10 cellular contexts compared by ENCODE assay signal in the genomic region with DNA sequence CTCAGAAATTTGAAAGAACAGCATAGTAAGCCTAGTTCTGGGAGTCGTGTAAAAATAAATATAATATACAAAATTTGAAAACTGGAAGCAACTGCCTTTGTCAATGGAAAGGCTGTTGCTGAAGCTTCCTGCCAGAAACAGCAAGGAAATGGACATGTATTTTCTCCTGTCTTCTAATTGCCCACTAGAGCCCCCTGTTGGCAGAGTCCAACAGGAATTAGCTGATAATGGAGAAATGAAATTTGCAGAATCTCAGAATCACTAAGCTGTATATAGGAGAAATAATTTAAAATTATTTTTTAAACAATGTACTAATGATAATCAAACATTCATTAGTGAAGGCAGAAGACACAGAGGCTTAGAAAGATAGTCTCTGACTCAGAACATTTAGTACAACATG.
A peak's percentile ranks its signal among the peaks of the same experiment; 100 is the strongest.
DNase-seq lines count a peak whose midpoint lies in the region; FAIRE-seq and TF ChIP-seq lines count a peak whose summit lies in the region.
"Had no signal": no experiment of that assay in that cellular context is flagged by ENCODE, and none has a peak within 500 bp of the region (broad histone marks: within the 10 kb centered on the region; RNA-seq: fewer than 3 reads in every experiment).

No MANE protein-coding gene starts in this region.

- no peak overlapping the region for H3K27ac ChIP-seq in kidney (ENCODE audit: low read depth in 2 of 2, low read length in 2 of 2)

- POLR2A ChIA-PET in HEK293T (lab: Yijun Ruan, JAX), result no interaction called here

- in situ Hi-C loops in SK-MEL-5 (cut with HindIII; ENCODE audit: low pct_unique_long_range_greater_than_20kb, low sequenced_read_pairs), result no loop called here

- intact Hi-C loops in kidney (cut with DNase I), result no loop called here

- no peak for FAIRE-seq in kidney (lab: Jason Lieb, UNC)
- FAIRE-seq: urothelium cell line had no signal

- no peaks in the 10 kb centered on the region for H3K36me3 ChIP-seq in kidney (ENCODE audit: control insufficient read depth in 1 of 2, insufficient read depth in 2 of 2, low read length in 2 of 2)

- H3K9ac ChIP-seq in kidney (ENCODE audit: low read length in 2 of 2), result no peak overlapping the region

- CTCF ChIA-PET in HEK293T (lab: Yijun Ruan, JAX), result no interaction called here

- peak; percentile 41 for DNase-seq in DMS53 treated with DMSO at 0.1 percent for 48 hours (lab: John Stamatoyannopoulos, UW; ENCODE audit: unreplicated experiment)
- DNase-seq in HEK293T (ENCODE audit: extremely low spot score), result peak; percentile 26
- DNase-seq in SK-MEL-5 (ENCODE audit: low read depth, low spot score), result peak; percentile 64
- no peak for DNase-seq in kidney
- DNase-seq in T-helper 2 cell, result no peak
- DNase-seq in NCI-H2107 (lab: John Stamatoyannopoulos, UW), result no peak
- no peak for DNase-seq in AML-193 (lab: John Stamatoyannopoulos, UW)
- DNase-seq: activated naive CD8-positive, alpha-beta T cell treated with anti-CD3 and anti-CD28 coated beads for 36 hours; T-cell had no signal

- H3K9me3 ChIP-seq in kidney (ENCODE audit: control insufficient read depth in 1 of 2, low read length in 2 of 2), result no peaks in the 10 kb centered on the region

- peak; percentile 4 for TF ChIP-seq CTCF in kidney (IDR thresholded peaks at IDR 0.05; ENCODE audit: borderline replicate concordance, extremely low read depth, insufficient read depth)

- H3K4me1 ChIP-seq in kidney (ENCODE audit: control insufficient read depth in 1 of 2, insufficient read depth in 1 of 2, low read depth in 1 of 2, low read length in 2 of 2), result no peaks in the 10 kb centered on the region

- H3K4me3 ChIP-seq in kidney (ENCODE audit: low read length in 2 of 2), result no peak overlapping the region

TF ChIP-seq in HEK293T, 16 proteins besides CTCF, POLR2A, EP300 and RAD21:
- no peak for TF ChIP-seq TARDBP (IDR thresholded peaks at IDR 0.05)
- TF ChIP-seq ZNF384 (IDR thresholded peaks at IDR 0.05), result no peak
- TF ChIP-seq CTBP1 (IDR thresholded peaks at IDR 0.05; ENCODE audit: borderline replicate concordance), result no peak
- TF ChIP-seq L3MBTL2 (conservative IDR thresholded peaks at IDR 0.05), result no peak
- no peak for TF ChIP-seq ARNT (IDR thresholded peaks at IDR 0.05)
- no peak for TF ChIP-seq FOXA1 (IDR thresholded peaks at IDR 0.05)
- TF ChIP-seq BHLHE40 (IDR thresholded peaks at IDR 0.05; ENCODE audit: borderline replicate concordance), result no peak
- TF ChIP-seq ELF4 (IDR thresholded peaks at IDR 0.05), result no peak
- no peak for TF ChIP-seq SP1 (IDR thresholded peaks at IDR 0.05)
- no peak for TF ChIP-seq SUZ12 (IDR thresholded peaks at IDR 0.05)
- TF ChIP-seq FOXK2 (IDR thresholded peaks at IDR 0.05), result no peak
- TF ChIP-seq LEF1 (IDR thresholded peaks at IDR 0.05; ENCODE audit: borderline replicate concordance), result no peak
- TF ChIP-seq FOXM1 (IDR thresholded peaks at IDR 0.05; ENCODE audit: borderline replicate concordance), result no peak
- no peak for TF ChIP-seq NFRKB (IDR thresholded peaks at IDR 0.05)
- no peak for TF ChIP-seq HDGF (IDR thresholded peaks at IDR 0.05; ENCODE audit: borderline replicate concordance)

Comparison
In these comparisons a context has a peak if more than half of its experiments do, and no peak if none do; other contexts are left out.
1. DNase-seq: peak in DMS53 treated with DMSO at 0.1 percent for 48 hours (single experiment), HEK293T (single experiment) and SK-MEL-5 (single experiment); none in kidney (single experiment), T-helper 2 cell (0 of 5), NCI-H2107 (single experiment) and AML-193 (0 of 2).